9 cellular contexts compared by ENCODE assay signal in the genomic region with DNA sequence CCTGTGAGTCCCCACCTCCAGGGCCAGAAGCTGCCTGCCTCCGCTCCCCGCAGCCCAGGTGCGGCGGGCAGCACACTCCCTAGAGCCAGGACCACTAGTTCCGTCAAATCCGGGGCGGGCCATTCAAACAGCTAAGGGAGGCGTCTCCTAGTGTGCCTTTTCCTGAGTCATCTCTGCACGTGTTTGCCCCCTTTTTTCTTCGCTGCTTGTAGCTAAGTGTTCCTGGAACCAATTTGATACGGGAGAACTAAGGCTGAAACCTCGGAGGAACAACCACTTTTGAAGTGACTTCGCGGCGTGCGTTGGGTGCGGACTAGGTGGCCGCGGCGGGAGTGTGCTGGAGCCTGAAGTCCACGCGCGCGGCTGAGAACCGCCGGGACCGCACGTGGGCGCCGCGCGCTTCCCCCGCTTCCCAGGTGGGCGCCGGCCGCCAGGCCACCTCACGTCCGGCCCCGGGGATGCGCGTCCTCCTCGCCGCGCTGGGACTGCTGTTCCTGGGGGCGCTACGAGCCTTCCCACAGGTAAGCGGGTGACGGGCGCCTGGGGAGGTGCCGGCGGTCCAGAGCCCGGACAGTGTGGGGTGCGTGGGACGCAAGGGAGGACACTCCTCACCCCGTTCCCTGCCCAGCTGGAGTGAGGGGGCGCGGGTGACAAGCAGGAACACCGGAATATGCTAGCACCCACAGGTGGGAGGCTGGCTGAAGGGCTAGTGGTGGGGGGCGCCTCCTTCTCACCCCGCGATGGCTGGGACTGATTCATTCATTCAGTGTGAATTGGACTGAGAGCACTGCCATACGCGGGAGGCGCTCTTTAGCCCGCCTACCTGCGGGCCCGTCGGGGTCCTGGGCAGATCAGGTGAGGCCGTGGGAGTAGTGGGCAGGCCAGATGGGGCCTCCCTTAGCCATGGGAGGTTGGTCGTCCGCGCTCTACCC. TPM values are rescaled to one million over a fixed set of nuclear protein-coding genes. Genes with fewer than 3 reads are reported as not detected.
A peak's percentile ranks its signal among the peaks of the same experiment; 100 is the strongest.
DNase-seq lines count a peak whose midpoint lies in the region; ATAC-seq and TF ChIP-seq lines count a peak whose summit lies in the region.
"Had no signal": no experiment of that assay in that cellular context is flagged by ENCODE, and none has a peak within 500 bp of the region (broad histone marks: within the 10 kb centered on the region; RNA-seq: fewer than 3 reads in every experiment).

Gene TNFRSF8 (plus strand): TSS at position 163 of the 932 bp plus-strand sequence. CDS start 296 bp downstream, at position 459.

- CTCF ChIA-PET in CD4-positive, alpha-beta T cell (lab: Charles Lee): no interaction called here
- CTCF ChIA-PET in activated naive CD4-positive, alpha-beta T cell treated with anti-CD3 and anti-CD28 coated beads, Interleukin-2, amount 10 ng/mL, durations not matched to agents 7 days and 5 days (lab: Charles Lee): interaction anchor here (1.1 kb wide), 1 partner anchor 13 kb away, joined by 5 read pairs; no protein-coding TSS in a partner anchor

- WGBS in mesodermal cell (ENCODE audit: insufficient coverage in 2 of 2), 2 experiments: 1 to 3% methylated on average over 48 to 56 of the region's 72 CpGs

- POLR2A ChIA-PET in CD4-positive, alpha-beta T cell (lab: Charles Lee): interaction anchor here (1.0 kb wide), 2 partner anchors 44 to 154 kb away, joined by 3 to 4 read pairs; partner anchors contain the start of gene MIIP

- no peak for TF ChIP-seq CTCF in CD4-positive, alpha-beta T cell (IDR thresholded peaks at IDR 0.05)

- no peaks in the 10 kb centered on the region for H3K9me3 ChIP-seq in CD4-positive, alpha-beta T cell (ENCODE audit: control insufficient read depth, low read length)
- H3K9me3 ChIP-seq in mesodermal cell (ENCODE audit: control insufficient read depth, low read length): no peaks in the 10 kb centered on the region

- no peaks in the 10 kb centered on the region for H3K36me3 Mint-ChIP-seq in CD4-positive, alpha-beta T cell (ENCODE audit: low read depth)
- H3K36me3 Mint-ChIP-seq in activated naive CD4-positive, alpha-beta T cell treated with anti-CD3 and anti-CD28 coated beads, Interleukin-2, amount 10 ng/mL, durations not matched to agents 7 days and 5 days: no peaks in the 10 kb centered on the region

- no peaks in the 10 kb centered on the region for H3K36me3 ChIP-seq in mesodermal cell (ENCODE audit: control insufficient read depth, insufficient read depth, low read length)

- H3K27ac Mint-ChIP-seq in CD4-positive, alpha-beta T cell: no peak within 1 kb of the TSS
- H3K27ac Mint-ChIP-seq in activated naive CD4-positive, alpha-beta T cell treated with anti-CD3 and anti-CD28 coated beads, Interleukin-2, amount 10 ng/mL, durations not matched to agents 7 days and 5 days: no peak within 1 kb of the TSS

- H3K27ac ChIP-seq in CD4-positive, alpha-beta T cell (ENCODE audit: low read depth, low read length): no peak within 1 kb of the TSS
- H3K27ac ChIP-seq in mesodermal cell (ENCODE audit: low read depth, low read length, severe bottlenecking): no peak within 1 kb of the TSS

- H3K4me1 ChIP-seq in mesodermal cell (ENCODE audit: control insufficient read depth, insufficient read depth, low read length, poor library complexity, severe bottlenecking): peaks cover 16% of the 10 kb centered on the region

- H3K4me1 Mint-ChIP-seq in CD4-positive, alpha-beta T cell (ENCODE audit: low read depth): peaks cover 37% of the 10 kb centered on the region
- H3K4me1 Mint-ChIP-seq in activated naive CD4-positive, alpha-beta T cell treated with anti-CD3 and anti-CD28 coated beads, Interleukin-2, amount 10 ng/mL, durations not matched to agents 7 days and 5 days: peaks cover 54% of the 10 kb centered on the region

- H3K27me3 Mint-ChIP-seq in CD4-positive, alpha-beta T cell: peaks cover 48% of the 10 kb centered on the region
- H3K27me3 Mint-ChIP-seq in activated naive CD4-positive, alpha-beta T cell treated with anti-CD3 and anti-CD28 coated beads, Interleukin-2, amount 10 ng/mL, durations not matched to agents 7 days and 5 days: peaks cover 78% of the 10 kb centered on the region

- peak within 1 kb of the TSS; percentile 46 for H3K4me3 Mint-ChIP-seq in CD4-positive, alpha-beta T cell
- H3K4me3 Mint-ChIP-seq in activated naive CD4-positive, alpha-beta T cell treated with anti-CD3 and anti-CD28 coated beads, Interleukin-2, amount 10 ng/mL, durations not matched to agents 7 days and 5 days: peak within 1 kb of the TSS; percentile 68

- peak; percentile 58 for ATAC-seq in CD4-positive, alpha-beta T cell (ENCODE audit: poor library complexity)
- no peak for ATAC-seq in HG02973 (IDR thresholded peaks at IDR 0.05; ENCODE audit: unreplicated experiment)

- no peaks in the 10 kb centered on the region for H3K9me3 Mint-ChIP-seq in CD4-positive, alpha-beta T cell
- no peaks in the 10 kb centered on the region for H3K9me3 Mint-ChIP-seq in activated naive CD4-positive, alpha-beta T cell treated with anti-CD3 and anti-CD28 coated beads, Interleukin-2, amount 10 ng/mL, durations not matched to agents 7 days and 5 days

- intact Hi-C loops in CD4-positive, alpha-beta T cell (cut with DNase I, micrococcal nuclease): no loop called here

- H3K4me3 ChIP-seq in mesodermal cell (ENCODE audit: extremely low read depth, insufficient read depth, low read length, poor library complexity, severe bottlenecking): peak within 1 kb of the TSS; percentile 16

- H3K27me3 ChIP-seq in CD4-positive, alpha-beta T cell (ENCODE audit: control insufficient read depth, insufficient read depth, low read length): peaks cover 48% of the 10 kb centered on the region

- DNase-seq in CD4-positive, alpha-beta T cell: peak in 1 of 10 experiments; percentile 14
- peak; percentile 63 for DNase-seq in HT1080 (ENCODE audit: low read depth)
- DNase-seq in activated naive CD4-positive, alpha-beta T cell treated with anti-CD3 and anti-CD28 coated beads, Interleukin-2, amount 10 ng/mL, durations not matched to agents 7 days and 5 days: peak; percentile 62
- DNase-seq in H4 (ENCODE audit: low spot score): no peak
- DNase-seq in T-helper 9 cell: no peak
- DNase-seq in 8988T: no peak

RNA-seq across cellular contexts. Expression of gene TNFRSF8, which starts in this region (rescaled TPM):
- under 1 TPM in 1 of 2 experiments, not detected in 1; 0.14 TPM for total RNA-seq in CD4-positive, alpha-beta T cell
- total RNA-seq in HT1080 (2014; rRNA removed; shearing (Covaris generic)): 6.1 and 7.7 TPM in 2 replicates
- 1.1 and 1.4 TPM in 2 replicates for polyA plus RNA-seq in HT1080 (2015; cell fraction: cytosol; rRNA removed)
- 2.3 and 2.6 TPM in 2 replicates for polyA plus RNA-seq in HT1080 (2015; cell fraction: nucleus; rRNA removed)
- 0.44 TPM for polyA plus RNA-seq in mesodermal cell (2013, experiment 1 of 2)
- polyA plus RNA-seq in mesodermal cell (2013, experiment 2 of 2): 0.51 TPM
- total RNA-seq in H4 (2014; rRNA removed; shearing (Covaris generic)): 0.02 TPM in 1 of 2 replicates, not detected in the other
- total RNA-seq: temporal lobe had no signal

Comparison
In these comparisons a context has a peak if more than half of its experiments do, and no peak if none do; other contexts are left out.
1. Peak in ATAC-seq in CD4-positive, alpha-beta T cell; RNA of the gene not detected or under 1 TPM.
2. DNase-seq: peak in HT1080 (single experiment) and activated naive CD4-positive, alpha-beta T cell treated with anti-CD3 and anti-CD28 coated beads, Interleukin-2, amount 10 ng/mL, durations not matched to agents 7 days and 5 days (single experiment); none in H4 (single experiment), T-helper 9 cell (single experiment) and 8988T (single experiment).